In genomic region chr17:51230306-51230705, GRCh38 we compare ENCODE assay signal across 14 cellular contexts. TPM values are rescaled to one million over a fixed set of nuclear protein-coding genes. Genes with fewer than 3 reads are reported as not detected.
DNase-seq lines count a peak whose midpoint lies in the region; ATAC-seq and TF ChIP-seq lines count a peak whose summit lies in the region.
"Had no signal": no experiment of that assay in that cellular context is flagged by ENCODE, and none has a peak within 500 bp of the region (broad histone marks: within the 10 kb centered on the region; RNA-seq: fewer than 3 reads in every experiment).

No MANE protein-coding gene starts in this region.

- H3K4me2 ChIP-seq in BLaER1 treated with 17β-estradiol and CSF1 and Interleukin-3, amounts not matched to agents 10 nM and 100 nM: peak overlapping the region; percentile 30 to 69 (median 54); a peak in 21 of 22 replicates
- peak overlapping the region; percentile 85 for H3K4me2 ChIP-seq in OCI-LY7 (ENCODE audit: low read length)

- no peak overlapping the region for H3K9ac ChIP-seq in BLaER1 treated with 17β-estradiol and CSF1 and Interleukin-3, amounts not matched to agents 10 nM and 100 nM

- H3K36me3 ChIP-seq in BLaER1 treated with 17β-estradiol and CSF1 and Interleukin-3, amounts not matched to agents 10 nM and 100 nM: peaks cover 3 to 35% (median 17%) of the 10 kb centered on the region in 11 experiments; a peak in 18 of 22 replicates
- H3K36me3 ChIP-seq in OCI-LY7 (ENCODE audit: insufficient read depth, low read length): peaks cover 14% of the 10 kb centered on the region
- no peaks in the 10 kb centered on the region for H3K36me3 ChIP-seq in brain microvascular endothelial cell (replicated peaks)
- H3K36me3 ChIP-seq: adrenal gland had no signal

- DNase-seq in OCI-LY7 (ENCODE audit: low spot score) (peak; percentile 76), germinal center (ENCODE audit: low spot score) (peak; percentile 20), brain microvascular endothelial cell (no peak), amygdala (lab: John Stamatoyannopoulos, UW) (no peak), NCI-H510A treated with DMSO at 0.1 percent for 48 hours (lab: John Stamatoyannopoulos, UW) (no peak)
- DNase-seq in stimulated activated naive CD4-positive, alpha-beta T cell treated with Interleukin-2 at 50 U/mL for 16 hours (lab: John Stamatoyannopoulos, UW): no peak
- DNase-seq: adrenal gland, glutamatergic neuron, HFFc6, mammary epithelial cell, NCI-H1436, substantia nigra had no signal

- H3K27me3 ChIP-seq in BLaER1 treated with 17β-estradiol and CSF1 and Interleukin-3, amounts not matched to agents 10 nM and 100 nM: no peaks in the 10 kb centered on the region
- H3K27me3 ChIP-seq in brain microvascular endothelial cell (replicated peaks): no peaks in the 10 kb centered on the region
- H3K27me3 ChIP-seq: adrenal gland had no signal

- CTCF ChIA-PET in OCI-LY7 (lab: Charles Lee; ENCODE audit: unreplicated experiment): interaction anchor here (1.0 to 1.1 kb wide), 2 partner anchors 8 to 77 kb away, joined by 3 read pairs; no protein-coding TSS in a partner anchor

- H4K20me1 ChIP-seq in BLaER1 treated with 17β-estradiol and CSF1 and Interleukin-3, amounts not matched to agents 10 nM and 100 nM: peaks cover 0 to 96% (median 25%) of the 10 kb centered on the region in 11 experiments; a peak in 14 of 22 replicates
- no peaks in the 10 kb centered on the region for H4K20me1 ChIP-seq in OCI-LY7 (ENCODE audit: insufficient read depth, low read length)

- 0 out of 22 replicates have a peak, but pooled peaks cover 0 to 4% (median 0%) of the 10 kb centered on the region in 11 experiments for H3K9me3 ChIP-seq in BLaER1 treated with 17β-estradiol and CSF1 and Interleukin-3, amounts not matched to agents 10 nM and 100 nM (replicated peaks in 1 of 11)
- no peaks in the 10 kb centered on the region for H3K9me3 ChIP-seq in OCI-LY7 (ENCODE audit: low read length)
- H3K9me3 ChIP-seq: adrenal gland had no signal

- peak overlapping the region in 9 of 11 experiments; percentile 2 to 56 (median 35); a peak in 15 of 22 replicates for H3K27ac ChIP-seq in BLaER1 treated with 17β-estradiol and CSF1 and Interleukin-3, amounts not matched to agents 10 nM and 100 nM
- H3K27ac ChIP-seq in OCI-LY7 (ENCODE audit: low read depth, low read length, poor library complexity, severe bottlenecking) (peak overlapping the region; percentile 88), brain microvascular endothelial cell (no peak overlapping the region)

- in situ Hi-C loops in brain microvascular endothelial cell (cut with HindIII; ENCODE audit: low pct_ligation_motif_present, low sequenced_read_pairs): no loop called here

- BruUV-seq in OCI-LY7 (replicated peaks; lab: Mats Ljungman, UMichigan): no TSS peak

- no peak overlapping the region for H3K4me3 ChIP-seq in BLaER1 treated with 17β-estradiol and CSF1 and Interleukin-3, amounts not matched to agents 10 nM and 100 nM
- H3K4me3 ChIP-seq in OCI-LY7 (ENCODE audit: low read depth, low read length, poor library complexity, severe bottlenecking): peak overlapping the region; percentile 58
- no peak overlapping the region for H3K4me3 ChIP-seq in brain microvascular endothelial cell (ENCODE audit: low read depth, low read length)
- H3K4me3 ChIP-seq: adrenal gland had no signal

- no peak for TF ChIP-seq CTCF in OCI-LY7 (conservative IDR thresholded peaks at IDR 0.05; ENCODE audit: low read length)
- no peak for TF ChIP-seq CTCF in brain microvascular endothelial cell (IDR thresholded peaks at IDR 0.05; ENCODE audit: low read depth, low read length, missing control alignments)

- H3K79me2 ChIP-seq in OCI-LY7 (ENCODE audit: insufficient read depth, low read depth, low read length): peaks cover 89% of the 10 kb centered on the region

- intact Hi-C loops in OCI-LY7 (cut with micrococcal nuclease; ENCODE audit: unreplicated experiment): loop anchor here (1.0 to 10.0 kb wide), 2 partner anchors 8 to 366 kb away; partner anchors contain the start of gene TOB1

- ATAC-seq in GM18907 (IDR thresholded peaks at IDR 0.05; ENCODE audit: unreplicated experiment): peak; percentile 68

- no peaks in the 10 kb centered on the region for H3K9me2 ChIP-seq in OCI-LY7 (ENCODE audit: insufficient read depth, low read length)

- peak overlapping the region; percentile 45; the same call in 1 of the 2 replicates for H2AFZ ChIP-seq in OCI-LY7 (ENCODE audit: low read length)

- POLR2A ChIA-PET in OCI-LY7 (lab: Charles Lee): interaction anchor here (1.7 to 5.0 kb wide), 5 partner anchors 9 to 31 kb away, joined by 5 to 24 read pairs (median 9); no protein-coding TSS in a partner anchor

- H3K4me1 ChIP-seq in BLaER1 treated with 17β-estradiol and CSF1 and Interleukin-3, amounts not matched to agents 10 nM and 100 nM: peaks cover 38 to 76% (median 58%) of the 10 kb centered on the region in 10 experiments
- peaks cover 76% of the 10 kb centered on the region for H3K4me1 ChIP-seq in OCI-LY7 (ENCODE audit: insufficient read depth, low read length, poor library complexity, severe bottlenecking)

RNA-seq across cellular contexts. Expression of gene MBTD1, which starts 29.5 kb away (rescaled TPM):
- total RNA-seq in OCI-LY7 (2014; rRNA removed; shearing (Covaris generic)): 17.3 and 21.2 TPM in 2 replicates
- total RNA-seq in OCI-LY7 (2022): 39.1 and 46.9 TPM in 2 replicates

RNA-seq across cellular contexts. Expression of gene UTP18, which starts 30.0 kb away (rescaled TPM):
- 58.1 and 62.8 TPM in 2 replicates for total RNA-seq in OCI-LY7 (2014; rRNA removed; shearing (Covaris generic))
- total RNA-seq in OCI-LY7 (2022): 66.6 and 68.3 TPM in 2 replicates

Comparison
In these comparisons a context has a peak if more than half of its experiments do, and no peak if none do; other contexts are left out.
1. DNase-seq: peak in OCI-LY7 (single experiment) and germinal center (single experiment); none in brain microvascular endothelial cell (single experiment), stimulated activated naive CD4-positive, alpha-beta T cell treated with Interleukin-2 at 50 U/mL for 16 hours (single experiment), amygdala (0 of 56) and NCI-H510A treated with DMSO at 0.1 percent for 48 hours (single experiment).